1 cellular context compared by ENCODE assay signal in the genomic region with DNA sequence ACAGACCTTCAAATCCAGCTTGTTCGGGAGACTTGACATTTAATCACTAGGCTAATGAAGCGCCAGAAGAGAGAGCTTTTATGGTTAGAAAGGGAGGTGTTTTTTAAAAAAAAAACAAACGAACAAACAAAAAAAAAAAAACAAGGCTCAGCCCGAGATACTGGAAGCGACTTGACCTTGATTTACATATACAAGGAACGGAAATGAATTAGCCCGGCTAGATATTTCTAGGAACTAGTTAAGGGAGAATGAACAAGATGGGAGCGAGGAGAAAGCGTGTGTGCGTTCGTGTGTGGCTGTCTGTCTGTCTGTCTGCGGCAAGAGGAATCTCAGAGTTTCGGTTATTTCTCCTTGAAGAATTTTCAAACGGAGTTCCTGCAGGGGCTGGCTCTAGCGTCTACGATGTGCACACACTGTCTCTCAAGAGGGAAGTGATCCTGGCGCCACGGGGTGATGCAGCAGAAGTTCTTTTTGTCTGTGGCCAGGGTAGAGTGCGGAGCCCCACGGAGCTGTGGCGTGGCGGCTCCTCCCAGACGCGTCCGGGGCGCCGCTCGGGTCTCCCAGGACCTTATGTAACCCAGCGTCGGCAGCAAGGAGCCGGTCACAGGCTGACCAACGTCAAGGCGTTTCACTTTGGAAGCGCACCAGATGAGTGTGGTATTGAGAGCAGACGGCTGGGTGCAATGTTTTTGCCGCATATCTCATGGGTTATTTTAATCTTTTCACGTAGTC.
TF ChIP-seq lines count a peak whose summit lies in the region.

No MANE protein-coding gene starts in this region.

TF ChIP-seq in HEK293, 187 proteins besides CTCF, POLR2A, EP300 and RAD21 (continued from another document and continues in another):
- TF ChIP-seq INSM2 (tag by site-specific recombination; IDR thresholded peaks at IDR 0.05) (no peak), ZNF157 (tag by site-specific recombination; IDR thresholded peaks at IDR 0.05) (no peak), SP3 (tag by site-specific recombination; IDR thresholded peaks at IDR 0.05) (no peak), ZNF670 (tag by site-specific recombination; IDR thresholded peaks at IDR 0.05; ENCODE audit: low read depth) (no peak), ZNF629 (tag by site-specific recombination; IDR thresholded peaks at IDR 0.05) (no peak), ZBTB17 (tag by site-specific recombination; IDR thresholded peaks at IDR 0.05) (peak; percentile 80), ZNF133 (tag by site-specific recombination; IDR thresholded peaks at IDR 0.05) (no peak), ZNF692 (tag by site-specific recombination; IDR thresholded peaks at IDR 0.05) (0 out of 2 replicates have a peak, but pooled peaks have one; percentile 43), ZNF529 (tag by site-specific recombination; IDR thresholded peaks at IDR 0.05; ENCODE audit: insufficient replicate concordance) (no peak), ZEB2 (tag by site-specific recombination; IDR thresholded peaks at IDR 0.05) (peak; percentile 44; the same call in 1 of the 2 replicates), ZNF366 (tag by site-specific recombination; conservative IDR thresholded peaks at IDR 0.05) (no peak), MYNN (tag by site-specific recombination; IDR thresholded peaks at IDR 0.05; ENCODE audit: borderline replicate concordance) (no peak), YY2 (tag by site-specific recombination; IDR thresholded peaks at IDR 0.05) (no peak), ZNF121 (tag by site-specific recombination; IDR thresholded peaks at IDR 0.05) (no peak), ZNF426 (tag by site-specific recombination; IDR thresholded peaks at IDR 0.05) (no peak), ZNF169 (tag by site-specific recombination; IDR thresholded peaks at IDR 0.05) (no peak), ZFP37 (tag by site-specific recombination; IDR thresholded peaks at IDR 0.05) (peak; percentile 83), ZNF623 (tag by site-specific recombination; IDR thresholded peaks at IDR 0.05) (no peak), SALL2 (tag by site-specific recombination; IDR thresholded peaks at IDR 0.05; ENCODE audit: borderline replicate concordance) (no peak), ZNF510 (tag by site-specific recombination; IDR thresholded peaks at IDR 0.05; ENCODE audit: insufficient replicate concordance) (no peak), ZNF112 (tag by site-specific recombination; IDR thresholded peaks at IDR 0.05) (no peak), GLIS1 (tag by site-specific recombination; IDR thresholded peaks at IDR 0.05) (no peak), ZNF530 (tag by site-specific recombination; IDR thresholded peaks at IDR 0.05; ENCODE audit: low read depth) (no peak), ZNF248 (tag by site-specific recombination; IDR thresholded peaks at IDR 0.05) (no peak), ZNF18 (tag by site-specific recombination; IDR thresholded peaks at IDR 0.05) (no peak), ZNF239 (tag by site-specific recombination; IDR thresholded peaks at IDR 0.05) (no peak), ZNF416 (tag by site-specific recombination; IDR thresholded peaks at IDR 0.05) (no peak), ZNF391 (tag by site-specific recombination; IDR thresholded peaks at IDR 0.05; ENCODE audit: borderline replicate concordance, low read depth) (no peak), PRDM6 (tag by site-specific recombination; IDR thresholded peaks at IDR 0.05) (no peak), ZNF214 (tag by site-specific recombination; IDR thresholded peaks at IDR 0.05; ENCODE audit: borderline replicate concordance) (no peak), ZNF521 (tag by site-specific recombination; IDR thresholded peaks at IDR 0.05) (no peak), ZSCAN5A (tag by site-specific recombination; IDR thresholded peaks at IDR 0.05) (no peak), ZNF155 (tag by site-specific recombination; IDR thresholded peaks at IDR 0.05) (no peak), ZNF514 (tag by site-specific recombination; IDR thresholded peaks at IDR 0.05) (no peak), ZNF423 (tag by site-specific recombination; IDR thresholded peaks at IDR 0.05) (peak; percentile 63), MZF1 (tag by site-specific recombination; IDR thresholded peaks at IDR 0.05; ENCODE audit: borderline replicate concordance) (no peak), ZNF184 (tag by site-specific recombination; IDR thresholded peaks at IDR 0.05) (no peak), REPIN1 (tag by site-specific recombination; IDR thresholded peaks at IDR 0.05; ENCODE audit: low read depth) (no peak), ZNF114 (tag by site-specific recombination; IDR thresholded peaks at IDR 0.05) (no peak)
- TF ChIP-seq, protein P1, sequence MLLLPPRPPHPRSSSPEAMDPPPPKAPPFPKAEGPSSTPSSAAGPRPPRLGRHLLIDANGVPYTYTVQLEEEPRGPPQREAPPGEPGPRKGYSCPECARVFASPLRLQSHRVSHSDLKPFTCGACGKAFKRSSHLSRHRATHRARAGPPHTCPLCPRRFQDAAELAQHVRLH (tag by site-specific recombination; IDR thresholded peaks at IDR 0.05) = no peak
- TF ChIP-seq, protein P2, sequence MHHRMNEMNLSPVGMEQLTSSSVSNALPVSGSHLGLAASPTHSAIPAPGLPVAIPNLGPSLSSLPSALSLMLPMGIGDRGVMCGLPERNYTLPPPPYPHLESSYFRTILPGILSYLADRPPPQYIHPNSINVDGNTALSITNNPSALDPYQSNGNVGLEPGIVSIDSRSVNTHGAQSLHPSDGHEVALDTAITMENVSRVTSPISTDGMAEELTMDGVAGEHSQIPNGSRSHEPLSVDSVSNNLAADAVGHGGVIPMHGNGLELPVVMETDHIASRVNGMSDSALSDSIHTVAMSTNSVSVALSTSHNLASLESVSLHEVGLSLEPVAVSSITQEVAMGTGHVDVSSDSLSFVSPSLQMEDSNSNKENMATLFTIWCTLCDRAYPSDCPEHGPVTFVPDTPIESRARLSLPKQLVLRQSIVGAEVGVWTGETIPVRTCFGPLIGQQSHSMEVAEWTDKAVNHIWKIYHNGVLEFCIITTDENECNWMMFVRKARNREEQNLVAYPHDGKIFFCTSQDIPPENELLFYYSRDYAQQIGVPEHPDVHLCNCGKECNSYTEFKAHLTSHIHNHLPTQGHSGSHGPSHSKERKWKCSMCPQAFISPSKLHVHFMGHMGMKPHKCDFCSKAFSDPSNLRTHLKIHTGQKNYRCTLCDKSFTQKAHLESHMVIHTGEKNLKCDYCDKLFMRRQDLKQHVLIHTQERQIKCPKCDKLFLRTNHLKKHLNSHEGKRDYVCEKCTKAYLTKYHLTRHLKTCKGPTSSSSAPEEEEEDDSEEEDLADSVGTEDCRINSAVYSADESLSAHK (tag by site-specific recombination; IDR thresholded peaks at IDR 0.05) = no peak
- TF ChIP-seq, protein P3, sequence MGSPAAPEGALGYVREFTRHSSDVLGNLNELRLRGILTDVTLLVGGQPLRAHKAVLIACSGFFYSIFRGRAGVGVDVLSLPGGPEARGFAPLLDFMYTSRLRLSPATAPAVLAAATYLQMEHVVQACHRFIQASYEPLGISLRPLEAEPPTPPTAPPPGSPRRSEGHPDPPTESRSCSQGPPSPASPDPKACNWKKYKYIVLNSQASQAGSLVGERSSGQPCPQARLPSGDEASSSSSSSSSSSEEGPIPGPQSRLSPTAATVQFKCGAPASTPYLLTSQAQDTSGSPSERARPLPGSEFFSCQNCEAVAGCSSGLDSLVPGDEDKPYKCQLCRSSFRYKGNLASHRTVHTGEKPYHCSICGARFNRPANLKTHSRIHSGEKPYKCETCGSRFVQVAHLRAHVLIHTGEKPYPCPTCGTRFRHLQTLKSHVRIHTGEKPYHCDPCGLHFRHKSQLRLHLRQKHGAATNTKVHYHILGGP (tag by site-specific recombination; IDR thresholded peaks at IDR 0.05) = peak; percentile 74; the same call in 1 of the 2 replicates
- TF ChIP-seq, protein P4, sequence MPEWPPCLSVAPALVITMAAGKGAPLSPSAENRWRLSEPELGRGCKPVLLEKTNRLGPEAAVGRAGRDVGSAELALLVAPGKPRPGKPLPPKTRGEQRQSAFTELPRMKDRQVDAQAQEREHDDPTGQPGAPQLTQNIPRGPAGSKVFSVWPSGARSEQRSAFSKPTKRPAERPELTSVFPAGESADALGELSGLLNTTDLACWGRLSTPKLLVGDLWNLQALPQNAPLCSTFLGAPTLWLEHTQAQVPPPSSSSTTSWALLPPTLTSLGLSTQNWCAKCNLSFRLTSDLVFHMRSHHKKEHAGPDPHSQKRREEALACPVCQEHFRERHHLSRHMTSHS (tag by site-specific recombination; IDR thresholded peaks at IDR 0.05) = no peak
- TF ChIP-seq, protein P5, sequence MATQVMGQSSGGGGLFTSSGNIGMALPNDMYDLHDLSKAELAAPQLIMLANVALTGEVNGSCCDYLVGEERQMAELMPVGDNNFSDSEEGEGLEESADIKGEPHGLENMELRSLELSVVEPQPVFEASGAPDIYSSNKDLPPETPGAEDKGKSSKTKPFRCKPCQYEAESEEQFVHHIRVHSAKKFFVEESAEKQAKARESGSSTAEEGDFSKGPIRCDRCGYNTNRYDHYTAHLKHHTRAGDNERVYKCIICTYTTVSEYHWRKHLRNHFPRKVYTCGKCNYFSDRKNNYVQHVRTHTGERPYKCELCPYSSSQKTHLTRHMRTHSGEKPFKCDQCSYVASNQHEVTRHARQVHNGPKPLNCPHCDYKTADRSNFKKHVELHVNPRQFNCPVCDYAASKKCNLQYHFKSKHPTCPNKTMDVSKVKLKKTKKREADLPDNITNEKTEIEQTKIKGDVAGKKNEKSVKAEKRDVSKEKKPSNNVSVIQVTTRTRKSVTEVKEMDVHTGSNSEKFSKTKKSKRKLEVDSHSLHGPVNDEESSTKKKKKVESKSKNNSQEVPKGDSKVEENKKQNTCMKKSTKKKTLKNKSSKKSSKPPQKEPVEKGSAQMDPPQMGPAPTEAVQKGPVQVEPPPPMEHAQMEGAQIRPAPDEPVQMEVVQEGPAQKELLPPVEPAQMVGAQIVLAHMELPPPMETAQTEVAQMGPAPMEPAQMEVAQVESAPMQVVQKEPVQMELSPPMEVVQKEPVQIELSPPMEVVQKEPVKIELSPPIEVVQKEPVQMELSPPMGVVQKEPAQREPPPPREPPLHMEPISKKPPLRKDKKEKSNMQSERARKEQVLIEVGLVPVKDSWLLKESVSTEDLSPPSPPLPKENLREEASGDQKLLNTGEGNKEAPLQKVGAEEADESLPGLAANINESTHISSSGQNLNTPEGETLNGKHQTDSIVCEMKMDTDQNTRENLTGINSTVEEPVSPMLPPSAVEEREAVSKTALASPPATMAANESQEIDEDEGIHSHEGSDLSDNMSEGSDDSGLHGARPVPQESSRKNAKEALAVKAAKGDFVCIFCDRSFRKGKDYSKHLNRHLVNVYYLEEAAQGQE (tag by site-specific recombination; IDR thresholded peaks at IDR 0.05) = no peak
